Comparison of ENCODE assay signal across 30 cellular contexts in genomic region chr16:23584186-23585076, GRCh38. TPM values are rescaled to one million over a fixed set of nuclear protein-coding genes. Genes with fewer than 3 reads are reported as not detected.
A peak's percentile ranks its signal among the peaks of the same experiment; 100 is the strongest.
DNase-seq lines count a peak whose midpoint lies in the region; ATAC-seq and TF ChIP-seq lines count a peak whose summit lies in the region.
"Had no signal": no experiment of that assay in that cellular context is flagged by ENCODE, and none has a peak within 500 bp of the region (broad histone marks: within the 10 kb centered on the region; RNA-seq: fewer than 3 reads in every experiment).

No MANE protein-coding gene starts in this region.

- H3K27ac ChIP-seq in Panc1 (ENCODE audit: low read length) (no peak overlapping the region), right cardiac atrium (ENCODE audit: low read length) (peak overlapping the region; percentile 50)
- H3K27ac ChIP-seq: ascending aorta, C4-2B, foreskin keratinocyte, PC-9, psoas muscle, stomach, tibial artery, VCaP had no signal

- TF ChIP-seq CTCF in Panc1 (IDR thresholded peaks at IDR 0.05) (no peak), glutamatergic neuron (IDR thresholded peaks at IDR 0.05; ENCODE audit: partially characterized antibody, unreplicated experiment) (no peak)

- H3K4me3 Mint-ChIP-seq in activated CD4-positive, alpha-beta T cell treated with anti-CD3 and anti-CD28 coated beads for 36 hours: no peak overlapping the region
- H3K4me3 Mint-ChIP-seq in glutamatergic neuron (ENCODE audit: unreplicated experiment): no peak overlapping the region
- H3K4me3 Mint-ChIP-seq: activated CD4-positive, alpha-beta T cell treated with anti-CD3 and anti-CD28 coated beads, Interleukin-2, amount 10 ng/mL, durations not matched to agents 24 days and 14 days; effector memory CD8-positive, alpha-beta T cell; H9; mesothelial cell of epicardium; naive thymus-derived CD4-positive, alpha-beta T cell had no signal

- no peaks in the 10 kb centered on the region for H3K9me3 Mint-ChIP-seq in activated CD4-positive, alpha-beta T cell treated with anti-CD3 and anti-CD28 coated beads for 36 hours (ENCODE audit: low read depth)
- peaks cover 1% of the 10 kb centered on the region for H3K9me3 Mint-ChIP-seq in glutamatergic neuron (ENCODE audit: unreplicated experiment)
- H3K9me3 Mint-ChIP-seq: activated CD4-positive, alpha-beta T cell treated with anti-CD3 and anti-CD28 coated beads, Interleukin-2, amount 10 ng/mL, durations not matched to agents 24 days and 14 days; activated naive CD4-positive, alpha-beta T cell treated with anti-CD3 and anti-CD28 coated beads, Interleukin-2, amount 50 U/mL, for 72 hours; effector memory CD8-positive, alpha-beta T cell; mesothelial cell of epicardium; naive thymus-derived CD4-positive, alpha-beta T cell had no signal

- H3K9me3 ChIP-seq in Panc1 (ENCODE audit: control insufficient read depth, insufficient read depth, low read depth, low read length) (no peaks in the 10 kb centered on the region), right cardiac atrium (ENCODE audit: control insufficient read depth, low read length) (no peaks in the 10 kb centered on the region)
- H3K9me3 ChIP-seq: ascending aorta, psoas muscle, stomach, tibial artery had no signal

- H3K27me3 Mint-ChIP-seq in activated CD4-positive, alpha-beta T cell treated with anti-CD3 and anti-CD28 coated beads for 36 hours: no peaks in the 10 kb centered on the region
- peaks cover 3% of the 10 kb centered on the region for H3K27me3 Mint-ChIP-seq in glutamatergic neuron (ENCODE audit: unreplicated experiment)
- H3K27me3 Mint-ChIP-seq: activated CD4-positive, alpha-beta T cell treated with anti-CD3 and anti-CD28 coated beads, Interleukin-2, amount 10 ng/mL, durations not matched to agents 24 days and 14 days; effector memory CD8-positive, alpha-beta T cell; naive thymus-derived CD4-positive, alpha-beta T cell had no signal

- intact Hi-C loops in Panc1 (cut with micrococcal nuclease; ENCODE audit: unreplicated experiment) (no loop called here), right cardiac atrium (cut with DNase I) (no loop called here)
- intact Hi-C loops in activated CD4-positive, alpha-beta T cell treated with anti-CD3 and anti-CD28 coated beads for 36 hours (cut with DNase I, micrococcal nuclease): no loop called here

- H3K27me3 ChIP-seq in Panc1 (ENCODE audit: control insufficient read depth, insufficient read depth, low read length) (no peaks in the 10 kb centered on the region), right cardiac atrium (ENCODE audit: control insufficient read depth, insufficient read depth) (no peaks in the 10 kb centered on the region)
- H3K27me3 ChIP-seq: ascending aorta, foreskin keratinocyte, stomach, tibial artery had no signal

- H3K4me3 ChIP-seq in Panc1 (ENCODE audit: low read depth in 2 of 2, low read length in 2 of 2): no peak overlapping the region
- H3K4me3 ChIP-seq in right cardiac atrium (ENCODE audit: low read length): no peak overlapping the region
- H3K4me3 ChIP-seq: ascending aorta, PC-9, psoas muscle, stomach, tibial artery had no signal

- WGBS in right cardiac atrium: 74% methylated on average over 13 of the region's 14 CpGs

- peaks cover 42% of the 10 kb centered on the region for H3K36me3 Mint-ChIP-seq in activated CD4-positive, alpha-beta T cell treated with anti-CD3 and anti-CD28 coated beads for 36 hours (ENCODE audit: low read depth)
- peaks cover 4% of the 10 kb centered on the region for H3K36me3 Mint-ChIP-seq in glutamatergic neuron (ENCODE audit: unreplicated experiment)

- CTCF ChIA-PET in Panc1 (lab: Charles Lee): no interaction called here
- CTCF ChIA-PET in activated CD4-positive, alpha-beta T cell treated with anti-CD3 and anti-CD28 coated beads for 36 hours (lab: Charles Lee): interaction anchor here (0.5 to 0.7 kb wide), 2 partner anchors 151 to 350 kb away, joined by 3 read pairs; no protein-coding TSS in a partner anchor

- no peaks in the 10 kb centered on the region for H3K4me1 ChIP-seq in Panc1 (ENCODE audit: control insufficient read depth, insufficient read depth, low read length)
- H3K4me1 ChIP-seq in right cardiac atrium (ENCODE audit: control insufficient read depth, insufficient read depth, low read length): no peaks in the 10 kb centered on the region
- H3K4me1 ChIP-seq: ascending aorta, foreskin keratinocyte, stomach, tibial artery had no signal

- peaks cover 23% of the 10 kb centered on the region for H3K36me3 ChIP-seq in Panc1 (ENCODE audit: control insufficient read depth, insufficient read depth, low read length)

- H3K27ac Mint-ChIP-seq in activated CD4-positive, alpha-beta T cell treated with anti-CD3 and anti-CD28 coated beads for 36 hours: no peak overlapping the region
- H3K27ac Mint-ChIP-seq in glutamatergic neuron (ENCODE audit: unreplicated experiment): no peak overlapping the region
- H3K27ac Mint-ChIP-seq: activated CD4-positive, alpha-beta T cell treated with anti-CD3 and anti-CD28 coated beads, Interleukin-2, amount 10 ng/mL, durations not matched to agents 24 days and 14 days; H9; mesothelial cell of epicardium; naive thymus-derived CD4-positive, alpha-beta T cell had no signal

- no peak for DNase-seq in Panc1 (ENCODE audit: low read depth, low spot score)
- peak; percentile 23 for DNase-seq in astrocyte of the hippocampus (ENCODE audit: low read depth, low spot score)
- DNase-seq in right cardiac atrium: no peak
- no peak for DNase-seq in activated CD4-positive, alpha-beta T cell treated with anti-CD3 and anti-CD28 coated beads for 36 hours
- no peak for DNase-seq in glutamatergic neuron
- DNase-seq in stimulated activated CD4-positive, alpha-beta T cell treated with anti-CD3 and anti-CD28 coated beads, Interleukin-2, amount 100 ng/mL, for 24 hours: no peak
- DNase-seq: activated CD4-positive, alpha-beta T cell treated with anti-CD3 and anti-CD28 coated beads, Interleukin-2, amount 10 ng/mL, durations not matched to agents 24 days and 14 days; caudate nucleus; cortex of kidney; DND-41; effector memory CD8-positive, alpha-beta T cell; H9; hypothalamus; KBM-7; naive thymus-derived CD4-positive, alpha-beta T cell; NCI-H1105; NCI-H1930; NCI-H526; occipital lobe; PC-9; psoas muscle; SHP77 treated with DMSO at 0.1 percent for 48 hours; stomach; tibial artery had no signal

- in situ Hi-C loops in Panc1 (cut with HindIII; ENCODE audit: low pct_unique_long_range_greater_than_20kb, low sequenced_read_pairs): no loop called here

- H3K4me1 Mint-ChIP-seq in activated CD4-positive, alpha-beta T cell treated with anti-CD3 and anti-CD28 coated beads for 36 hours: no peaks in the 10 kb centered on the region
- H3K4me1 Mint-ChIP-seq in glutamatergic neuron (ENCODE audit: low read depth, unreplicated experiment): no peaks in the 10 kb centered on the region
- H3K4me1 Mint-ChIP-seq: activated CD4-positive, alpha-beta T cell treated with anti-CD3 and anti-CD28 coated beads, Interleukin-2, amount 10 ng/mL, durations not matched to agents 24 days and 14 days; H9; mesothelial cell of epicardium had no signal

- POLR2A ChIA-PET in Panc1 (lab: Charles Lee): no interaction called here
- POLR2A ChIA-PET in activated CD4-positive, alpha-beta T cell treated with anti-CD3 and anti-CD28 coated beads for 36 hours (lab: Charles Lee): no interaction called here

- ATAC-seq in Panc1 (peak; percentile 52; the same call in 1 of the 2 replicates), right cardiac atrium (peak; percentile 67 to 73)
- ATAC-seq in activated CD4-positive, alpha-beta T cell treated with anti-CD3 and anti-CD28 coated beads for 36 hours: no peak
- ATAC-seq: activated naive CD4-positive, alpha-beta T cell treated with anti-CD3 and anti-CD28 coated beads, Interleukin-2, amount 50 U/mL, for 72 hours; effector memory CD8-positive, alpha-beta T cell; foreskin keratinocyte; naive thymus-derived CD4-positive, alpha-beta T cell; psoas muscle had no signal

- BruUV-seq in Panc1 (replicated peaks; lab: Mats Ljungman, UMichigan): no TSS peak

RNA-seq across cellular contexts. Expression of gene NDUFAB1, which starts 11.7 kb away (rescaled TPM):
- total RNA-seq in Panc1 (2021; ENCODE audit: unreplicated experiment): 166 TPM
- 167 TPM for polyA plus RNA-seq in Panc1 (2012; ENCODE audit: insufficient read length)
- total RNA-seq in right cardiac atrium: 100 to 1,000 TPM; 378 to 517 (median 448) TPM
- polyA plus RNA-seq in right cardiac atrium: 1,123 TPM
- 100 to 1,000 TPM in 1 of 2 experiments, 10 to 100 TPM in 1; 81.5 to 158 TPM for total RNA-seq in activated CD4-positive, alpha-beta T cell treated with anti-CD3 and anti-CD28 coated beads for 36 hours
- 76.0 TPM for total RNA-seq in glutamatergic neuron (ENCODE audit: unreplicated experiment)

RNA-seq across cellular contexts. Expression of gene UBFD1, which starts 26.9 kb away (rescaled TPM):
- 102 TPM for total RNA-seq in Panc1 (2021; ENCODE audit: unreplicated experiment)
- polyA plus RNA-seq in Panc1 (2012; ENCODE audit: insufficient read length): 77.6 TPM
- total RNA-seq in right cardiac atrium: 10 to 100 TPM; 47.8 to 69.5 (median 61.8) TPM
- 20.3 TPM for polyA plus RNA-seq in right cardiac atrium
- 10 to 100 TPM; 56.8 to 57.2 TPM for total RNA-seq in activated CD4-positive, alpha-beta T cell treated with anti-CD3 and anti-CD28 coated beads for 36 hours
- total RNA-seq in glutamatergic neuron (ENCODE audit: unreplicated experiment): 103 TPM

RNA-seq across cellular contexts. Expression of gene EARS2, which starts 27.3 kb away (rescaled TPM):
- 31.3 TPM for total RNA-seq in Panc1 (2021; ENCODE audit: unreplicated experiment)
- 34.9 TPM for polyA plus RNA-seq in Panc1 (2012; ENCODE audit: insufficient read length)
- 10 to 100 TPM; 11.0 to 18.2 (median 13.7) TPM for total RNA-seq in right cardiac atrium
- 15.9 TPM for polyA plus RNA-seq in right cardiac atrium
- total RNA-seq in activated CD4-positive, alpha-beta T cell treated with anti-CD3 and anti-CD28 coated beads for 36 hours: 10 to 100 TPM; 26.6 to 31.9 TPM
- 8.3 TPM for total RNA-seq in glutamatergic neuron (ENCODE audit: unreplicated experiment)

RNA-seq across cellular contexts. Expression of gene PALB2, which starts 56.7 kb away (rescaled TPM):
- total RNA-seq in Panc1 (2021; ENCODE audit: unreplicated experiment): 21.7 TPM
- 7.0 TPM for polyA plus RNA-seq in Panc1 (2012; ENCODE audit: insufficient read length)
- total RNA-seq in right cardiac atrium: 1 to 10 TPM; 5.5 to 6.8 (median 6.0) TPM
- polyA plus RNA-seq in right cardiac atrium: 4.1 TPM
- total RNA-seq in activated CD4-positive, alpha-beta T cell treated with anti-CD3 and anti-CD28 coated beads for 36 hours: 10 to 100 TPM; 23.1 to 23.5 TPM
- 14.4 TPM for total RNA-seq in glutamatergic neuron (ENCODE audit: unreplicated experiment)

RNA-seq across cellular contexts. Expression of gene DCTN5, which starts 56.8 kb away (rescaled TPM):
- total RNA-seq in Panc1 (2021; ENCODE audit: unreplicated experiment) (72.9 TPM), right cardiac atrium (10 to 100 TPM; 41.7 to 44.7 (median 42.5) TPM), glutamatergic neuron (ENCODE audit: unreplicated experiment) (96.5 TPM)
- 55.7 TPM for polyA plus RNA-seq in Panc1 (2012; ENCODE audit: insufficient read length)
- polyA plus RNA-seq in right cardiac atrium: 12.4 TPM
- total RNA-seq in activated CD4-positive, alpha-beta T cell treated with anti-CD3 and anti-CD28 coated beads for 36 hours: 10 to 100 TPM; 47.1 to 55.8 TPM
